In genomic region chr5:169583101-169583423, GRCh38 we compare ENCODE assay signal across 8 cellular contexts. TPM values are rescaled to one million over a fixed set of nuclear protein-coding genes. Genes with fewer than 3 reads are reported as not detected.
DNase-seq lines count a peak whose midpoint lies in the region; ATAC-seq and TF ChIP-seq lines count a peak whose summit lies in the region.

No MANE protein-coding gene starts in this region.

- TF ChIP-seq CTCF in breast epithelium (IDR thresholded peaks at IDR 0.05) = no peak

- peak overlapping the region in 1 of 2 donors; percentile 29 for H3K27ac ChIP-seq in breast epithelium
- H3K27ac ChIP-seq in mesodermal cell (ENCODE audit: low read depth, low read length, severe bottlenecking) = peak overlapping the region; percentile 47

- H3K4me3 ChIP-seq in breast epithelium (peak overlapping the region; percentile 61 to 89 (median 78)), mesodermal cell (ENCODE audit: extremely low read depth, insufficient read depth, low read length, poor library complexity, severe bottlenecking) (peak overlapping the region; percentile 85)

- CTCF ChIA-PET in HEK293T (lab: Yijun Ruan, JAX) = interaction anchor here (1.1 kb wide), 1 partner anchor 673 kb away, joined by 4 read pairs; no protein-coding TSS in a partner anchor

- intact Hi-C loops in breast epithelium (cut with DNase I; ENCODE audit: low total_unique reads) = no loop called here

- no peaks in the 10 kb centered on the region for H3K4me1 ChIP-seq in breast epithelium
- peaks cover 3% of the 10 kb centered on the region for H3K4me1 ChIP-seq in mesodermal cell (ENCODE audit: control insufficient read depth, insufficient read depth, low read length, poor library complexity, severe bottlenecking)

- WGBS in mesodermal cell (ENCODE audit: insufficient coverage in 2 of 2), 2 experiments = 21 to 30% methylated on average over 2 to 6 of the region's 7 CpGs

- peak; percentile 25 for ATAC-seq in GM19463 (IDR thresholded peaks at IDR 0.05; ENCODE audit: unreplicated experiment)
- ATAC-seq in HG03432 (IDR thresholded peaks at IDR 0.05; ENCODE audit: unreplicated experiment) = peak; percentile 45

- POLR2A ChIA-PET in HEK293T (lab: Yijun Ruan, JAX) = interaction anchor here (0.8 to 2.0 kb wide), 17 partner anchors 8 to 818 kb away, joined by 3 to 15 read pairs (median 4); no protein-coding TSS in a partner anchor

- DNase-seq in breast epithelium (ENCODE audit: low spot score in 2 of 2) (no peak), SKM-1 treated with dmso at 0.1 percent for 144 hours (lab: John Stamatoyannopoulos, UW; ENCODE audit: unreplicated experiment) (no peak), mesenteric fat pad (ENCODE audit: low spot score) (no peak), HEK293T (ENCODE audit: extremely low spot score) (no peak), HT-29 (ENCODE audit: low spot score) (no peak)

- H3K36me3 ChIP-seq in breast epithelium = no peaks in the 10 kb centered on the region
- H3K36me3 ChIP-seq in mesodermal cell (ENCODE audit: control insufficient read depth, insufficient read depth, low read length) = peaks cover 22% of the 10 kb centered on the region

- no peaks in the 10 kb centered on the region for H3K9me3 ChIP-seq in breast epithelium
- H3K9me3 ChIP-seq in mesodermal cell (ENCODE audit: control insufficient read depth, low read length) = no peaks in the 10 kb centered on the region

- no peak for TF ChIP-seq POLR2A in breast epithelium (IDR thresholded peaks at IDR 0.05)

- H3K27me3 ChIP-seq in breast epithelium = no peaks in the 10 kb centered on the region

TF ChIP-seq in HEK293T, 16 proteins besides CTCF, POLR2A, EP300 and RAD21:
- TF ChIP-seq PKNOX1 (IDR thresholded peaks at IDR 0.05) (no peak), FOXK2 (IDR thresholded peaks at IDR 0.05) (no peak), L3MBTL2 (conservative IDR thresholded peaks at IDR 0.05) (no peak; the same call in 1 of the 2 replicates), LEF1 (IDR thresholded peaks at IDR 0.05; ENCODE audit: borderline replicate concordance) (no peak), FOXA1 (IDR thresholded peaks at IDR 0.05) (no peak), NFRKB (IDR thresholded peaks at IDR 0.05) (no peak), TARDBP (IDR thresholded peaks at IDR 0.05) (no peak), ZNF384 (IDR thresholded peaks at IDR 0.05) (no peak), BHLHE40 (IDR thresholded peaks at IDR 0.05; ENCODE audit: borderline replicate concordance) (no peak)

RNA-seq across cellular contexts. Expression of gene SPDL1, which starts 0.5 kb away (rescaled TPM):
- 1 to 10 TPM; 8.3 to 9.8 (median 8.8) TPM for total RNA-seq in breast epithelium
- polyA plus RNA-seq in mesodermal cell (2013, experiment 1 of 2) = 54.7 TPM
- polyA plus RNA-seq in mesodermal cell (2013, experiment 2 of 2) = 74.0 TPM
- total RNA-seq in mesenteric fat pad = 7.0 TPM
- total RNA-seq in HT-29 (2014; rRNA removed; shearing (Covaris generic)) = 11.5 and 13.1 TPM in 2 replicates

RNA-seq across cellular contexts. Expression of gene DOCK2, which starts 54.0 kb away (rescaled TPM):
- total RNA-seq in breast epithelium (10 to 100 TPM; 13.4 to 43.8 (median 19.8) TPM), mesenteric fat pad (49.4 TPM)
- polyA plus RNA-seq in mesodermal cell (2013, experiment 1 of 2) = 2.1 TPM
- 2.0 TPM for polyA plus RNA-seq in mesodermal cell (2013, experiment 2 of 2)
- not detected in 2 replicates for total RNA-seq in HT-29 (2014; rRNA removed; shearing (Covaris generic))

Comparison
In these comparisons a context has a peak if more than half of its experiments do, and no peak if none do; other contexts are left out.
1. RNA of gene DOCK2, which starts 54.0 kb away (total RNA-seq): 49.4 TPM in mesenteric fat pad (single experiment) and 13.4 to 43.8 TPM in breast epithelium; not detected in HT-29; every median in the first group is over 10 times any median in the second.